In the genomic region with DNA sequence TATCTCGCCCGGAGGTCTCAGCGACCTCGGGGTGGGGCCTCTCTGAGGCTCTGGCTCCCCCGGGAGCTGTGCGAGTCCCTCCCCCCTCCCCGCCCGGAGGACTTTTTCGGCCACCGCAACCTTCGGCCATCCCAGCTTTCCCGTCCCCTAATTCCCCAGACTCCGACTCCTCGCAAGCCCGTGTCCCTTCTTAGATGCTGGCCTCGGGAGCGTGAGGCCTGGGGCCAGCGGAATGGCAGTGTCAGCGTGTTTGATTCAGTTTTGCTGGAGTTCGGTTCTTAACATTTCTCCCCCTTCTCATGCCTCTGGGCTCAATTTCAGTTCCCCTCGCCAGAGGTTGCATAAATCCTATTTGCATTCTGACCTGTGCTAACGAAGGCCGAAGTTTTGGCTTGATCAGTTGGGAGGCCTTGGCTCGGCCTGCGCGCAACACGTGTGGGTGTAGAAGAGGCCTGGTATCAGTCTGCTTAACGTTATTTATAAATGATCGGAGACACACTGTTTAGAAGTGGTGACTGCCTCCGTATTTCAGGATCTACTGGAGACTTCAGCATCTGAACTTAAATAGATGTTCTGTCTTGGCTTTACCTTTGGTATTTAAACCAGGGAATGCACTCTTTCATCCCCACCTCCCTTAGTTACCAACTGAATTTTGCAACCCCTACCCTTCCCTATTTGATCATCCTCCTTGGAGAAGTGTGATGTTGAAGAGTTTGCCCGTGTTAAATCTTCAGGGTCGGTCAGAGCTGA, we compare ENCODE assay signal across 8 cellular contexts. TPM values are rescaled to one million over a fixed set of nuclear protein-coding genes. Genes with fewer than 3 reads are reported as not detected.
DNase-seq lines count a peak whose midpoint lies in the region; ATAC-seq and TF ChIP-seq lines count a peak whose summit lies in the region.

No MANE protein-coding gene starts in this region.

- peak overlapping the region; percentile 95 for H4K91ac ChIP-seq in trophoblast cell (ENCODE audit: low read depth, low read length)

- H2BK12ac ChIP-seq in trophoblast cell (ENCODE audit: low read length), result no peak overlapping the region

- H3K18ac ChIP-seq in trophoblast cell (ENCODE audit: low read length), result no peak overlapping the region

- peaks cover 14% of the 10 kb centered on the region for H3K79me1 ChIP-seq in trophoblast cell (ENCODE audit: low read length)

- H2AFZ ChIP-seq in trophoblast cell (ENCODE audit: insufficient read depth, low read length, poor library complexity), result no peak overlapping the region

- H3K27me3 ChIP-seq in heart left ventricle, result no peaks in the 10 kb centered on the region
- H3K27me3 ChIP-seq in trophoblast cell (ENCODE audit: insufficient read depth, low read length), result no peaks in the 10 kb centered on the region

- peak overlapping the region; percentile 40 for H4K12ac ChIP-seq in trophoblast cell (ENCODE audit: low read depth, low read length)

- H3K27me3 Mint-ChIP-seq in activated naive CD8-positive, alpha-beta T cell treated with anti-CD3 and anti-CD28 coated beads for 36 hours, result peaks cover 3% of the 10 kb centered on the region

- peak overlapping the region; percentile 100 for H3K27ac Mint-ChIP-seq in activated naive CD8-positive, alpha-beta T cell treated with anti-CD3 and anti-CD28 coated beads for 36 hours

- H3K36me3 ChIP-seq in heart left ventricle (peaks cover 0 to 46% (median 36%) of the 10 kb centered on the region in 9 donors), trophoblast cell (ENCODE audit: control insufficient read depth in 1 of 2, insufficient read depth in 2 of 2, low read length in 2 of 2) (peaks cover 7 to 19% of the 10 kb centered on the region in 2 experiments)

- H3K4me1 Mint-ChIP-seq in activated naive CD8-positive, alpha-beta T cell treated with anti-CD3 and anti-CD28 coated beads for 36 hours, result peaks cover 50% of the 10 kb centered on the region

- ATAC-seq in heart left ventricle, result peak; percentile 9 to 28 (median 19)
- ATAC-seq in HG03280 (IDR thresholded peaks at IDR 0.05; ENCODE audit: unreplicated experiment), result no peak

- peak overlapping the region; percentile 90 for H3K4me3 Mint-ChIP-seq in activated naive CD8-positive, alpha-beta T cell treated with anti-CD3 and anti-CD28 coated beads for 36 hours

- no peaks in the 10 kb centered on the region for H3K9me3 ChIP-seq in heart left ventricle
- H3K9me3 ChIP-seq in trophoblast cell (ENCODE audit: insufficient read depth, low read depth, low read length), result no peaks in the 10 kb centered on the region

- H3K14ac ChIP-seq in trophoblast cell (ENCODE audit: low read length), result peak overlapping the region; percentile 99

- TF ChIP-seq POLR2A in heart left ventricle (IDR thresholded peaks at IDR 0.05), result no peak

- 0 to 1% (median 1%) methylated on average over 32 of the region's 32 CpGs for WGBS in heart left ventricle, 4 donors
- no CpG with 5 or more reads among the region's 32 CpGs for WGBS in trophoblast cell (ENCODE audit: extremely low coverage, insufficient coverage, insufficient read length)

- H2BK120ac ChIP-seq in trophoblast cell (ENCODE audit: insufficient read depth, low read length, poor library complexity), result peak overlapping the region; percentile 92

- H3K23ac ChIP-seq in trophoblast cell (ENCODE audit: low read length), result no peak overlapping the region

- POLR2A ChIA-PET in GM10248 (lab: Yijun Ruan, JAX), result interaction anchor here (1.7 kb wide), 1 partner anchor 18 kb away, joined by 8 read pairs; no protein-coding TSS in a partner anchor

- peaks cover 63% of the 10 kb centered on the region for H3K36me3 Mint-ChIP-seq in activated naive CD8-positive, alpha-beta T cell treated with anti-CD3 and anti-CD28 coated beads for 36 hours

- peak overlapping the region; percentile 10 for H2AK5ac ChIP-seq in trophoblast cell (ENCODE audit: low read length)

- peak overlapping the region; percentile 99 for H3K4ac ChIP-seq in trophoblast cell (ENCODE audit: low read depth, low read length)

- H3K27ac ChIP-seq in heart left ventricle (peak overlapping the region; percentile 74 to 98 (median 92)), trophoblast cell (ENCODE audit: low read depth, low read length) (no peak overlapping the region)

- H3K4me3 ChIP-seq in heart left ventricle, result peak overlapping the region; percentile 71 to 95 (median 86)
- peak overlapping the region; percentile 90 for H3K4me3 ChIP-seq in trophoblast cell (ENCODE audit: low read depth, low read length)

- TF ChIP-seq CTCF in GM10248 (IDR thresholded peaks at IDR 0.05; ENCODE audit: control extremely low read depth, extremely low read depth, low read depth, missing control alignments), result no peak
- TF ChIP-seq CTCF in heart left ventricle (IDR thresholded peaks at IDR 0.05), result no peak

- H4K8ac ChIP-seq in trophoblast cell (ENCODE audit: low read depth, low read length), result peak overlapping the region; percentile 90

- H3K9ac ChIP-seq in trophoblast cell (ENCODE audit: low read length), result peak overlapping the region; percentile 79

- intact Hi-C loops in heart left ventricle (cut with DNase I), result loop anchor here in 6 of 10 donors (1.0 to 5.0 kb wide), 6 partner anchors 26 to 304 kb away; a partner anchor contains a TSS

- DNase-seq in GM10248 (ENCODE audit: extremely low spot score) (peak; percentile 37), NOMO-1 (lab: John Stamatoyannopoulos, UW; ENCODE audit: unreplicated experiment in 2 of 2) (peak; percentile 65 to 67), heart left ventricle (peak; percentile 47 to 66 (median 53)), trophoblast cell (peak; percentile 7 to 41), NCI-H510A (lab: John Stamatoyannopoulos, UW) (no peak), T1000 (lab: John Stamatoyannopoulos, UW) (no peak)
- DNase-seq in activated naive CD8-positive, alpha-beta T cell treated with anti-CD3 and anti-CD28 coated beads for 36 hours, result peak; percentile 28

- no peaks in the 10 kb centered on the region for H3K9me3 Mint-ChIP-seq in activated naive CD8-positive, alpha-beta T cell treated with anti-CD3 and anti-CD28 coated beads for 36 hours

- H2BK5ac ChIP-seq in trophoblast cell (ENCODE audit: low read depth, low read length, poor library complexity), result peak overlapping the region; percentile 89

- peaks cover 10 to 66% (median 45%) of the 10 kb centered on the region in 12 donors for H3K4me1 ChIP-seq in heart left ventricle
- no peaks in the 10 kb centered on the region for H3K4me1 ChIP-seq in trophoblast cell (ENCODE audit: control insufficient read depth in 1 of 2, insufficient read depth in 2 of 2, low read length in 2 of 2)

- peaks cover 15% of the 10 kb centered on the region for H3K79me2 ChIP-seq in trophoblast cell (ENCODE audit: control insufficient read depth, insufficient read depth, low read length, poor library complexity)

- CTCF ChIA-PET in GM10248 (lab: Yijun Ruan, JAX), result interaction anchor here (1.6 kb wide), 1 partner anchor 16 kb away, joined by 5 read pairs; no protein-coding TSS in a partner anchor

- H3K4me2 ChIP-seq in trophoblast cell (ENCODE audit: low read length), result peak overlapping the region; percentile 60

RNA-seq across cellular contexts. Expression of a gene that starts 0.8 kb away (rescaled TPM):
- total RNA-seq in activated naive CD8-positive, alpha-beta T cell treated with anti-CD3 and anti-CD28 coated beads for 36 hours, result 100 to 1,000 TPM; 540 to 565 TPM
- 100 to 1,000 TPM; 166 to 518 (median 337) TPM for total RNA-seq in heart left ventricle
- 1,000 to 10,000 TPM in 1 of 2 donors, 100 to 1,000 TPM in 1; 238 to 1,036 TPM for polyA plus RNA-seq in heart left ventricle
- polyA plus RNA-seq in trophoblast cell (2013), result 923 and 954 TPM in 2 replicates

RNA-seq across cellular contexts. Expression of a gene that starts 34.7 kb away (rescaled TPM):
- 10 to 100 TPM; 58.3 to 59.3 TPM for total RNA-seq in activated naive CD8-positive, alpha-beta T cell treated with anti-CD3 and anti-CD28 coated beads for 36 hours
- total RNA-seq in heart left ventricle, result 10 to 100 TPM in 7 of 9 donors, 1 to 10 TPM in 2; 7.8 to 15.5 (median 13.1) TPM
- polyA plus RNA-seq in heart left ventricle, result 10 to 100 TPM in 1 of 2 donors, 1 to 10 TPM in 1; 7.4 to 13.3 TPM
- 61.8 and 64.6 TPM in 2 replicates for polyA plus RNA-seq in trophoblast cell (2013)

Comparison
In these comparisons a context has a peak if more than half of its experiments do, and no peak if none do; other contexts are left out.
1. DNase-seq: peak in GM10248 (single experiment), NOMO-1 (2 of 2), activated naive CD8-positive, alpha-beta T cell treated with anti-CD3 and anti-CD28 coated beads for 36 hours (single experiment), heart left ventricle (5 of 5) and trophoblast cell (2 of 2); none in NCI-H510A (single experiment) and T1000 (single experiment).